Comparison of ENCODE assay signal across 10 cellular contexts in genomic region chr10:47990097-47990496, GRCh38. TPM values are rescaled to one million over a fixed set of nuclear protein-coding genes. Genes with fewer than 3 reads are reported as not detected.
"Had no signal": no experiment of that assay in that cellular context is flagged by ENCODE, and none has a peak within 500 bp of the region (broad histone marks: within the 10 kb centered on the region; RNA-seq: fewer than 3 reads in every experiment).

No MANE protein-coding gene starts in this region.

RNA-seq across cellular contexts. Expression of gene FAM25C, which starts 9.5 kb away (rescaled TPM):
- total RNA-seq: NCI-H460, OCI-LY7, PC-3, Peyer's patch, Right ventricle myocardium inferior, RPMI7951, SJCRH30, SJSA1, SK-MEL-5 had no signal
- polyA plus RNA-seq: SK-N-SH had no signal
